In genomic region chr1:32761253-32761877, GRCh38 we compare ENCODE assay signal across 8 cellular contexts. TPM values are rescaled to one million over a fixed set of nuclear protein-coding genes. Genes with fewer than 3 reads are reported as not detected.
DNase-seq lines count a peak whose midpoint lies in the region; ATAC-seq and TF ChIP-seq lines count a peak whose summit lies in the region.
"Had no signal": no experiment of that assay in that cellular context is flagged by ENCODE, and none has a peak within 500 bp of the region (broad histone marks: within the 10 kb centered on the region; RNA-seq: fewer than 3 reads in every experiment).

No MANE protein-coding gene starts in this region.

- no peak for TF ChIP-seq CTCF in sigmoid colon (IDR thresholded peaks at IDR 0.05)

- no peaks in the 10 kb centered on the region for H3F3A ChIP-seq in GM23248 (ENCODE audit: insufficient read depth)

- no peaks in the 10 kb centered on the region for H4K20me1 ChIP-seq in GM23248 (ENCODE audit: insufficient read depth)

- H3K9me2 ChIP-seq in GM23248 (ENCODE audit: insufficient read depth), result no peaks in the 10 kb centered on the region

- no peaks in the 10 kb centered on the region for H3K36me3 ChIP-seq in GM23248 (ENCODE audit: low read depth)
- peaks cover 20% of the 10 kb centered on the region for H3K36me3 ChIP-seq in NT2/D1 (ENCODE audit: insufficient read depth, insufficient read length, low read length)
- no peaks in the 10 kb centered on the region for H3K36me3 ChIP-seq in sigmoid colon

- no peak overlapping the region for H3K9ac ChIP-seq in GM23248
- H3K9ac ChIP-seq in NT2/D1 (ENCODE audit: insufficient read length, low read depth), result peak overlapping the region; percentile 34

- peak; percentile 84 for DNase-seq in GM23248
- DNase-seq in NT2/D1 (ENCODE audit: low read depth, low spot score), result no peak
- DNase-seq in epithelial cell of prostate (ENCODE audit: low read depth, low spot score), result peak; percentile 90
- DNase-seq in sigmoid colon, result no peak
- no peak for DNase-seq in SHP77 (lab: John Stamatoyannopoulos, UW)
- DNase-seq in central memory CD4-positive, alpha-beta T cell, result no peak

- H3K4me1 ChIP-seq in GM23248 (ENCODE audit: insufficient read depth) (peaks cover 10% of the 10 kb centered on the region; the same call in 1 of the 2 replicates), NT2/D1 (ENCODE audit: insufficient read depth, insufficient read length) (peaks cover 47% of the 10 kb centered on the region), sigmoid colon (peaks cover 0 to 52% (median 34%) of the 10 kb centered on the region in 4 donors)

- no peaks in the 10 kb centered on the region for H3K9me3 ChIP-seq in GM23248 (ENCODE audit: low read depth)
- H3K9me3 ChIP-seq in NT2/D1 (ENCODE audit: insufficient read depth, low read length), result no peaks in the 10 kb centered on the region
- no peaks in the 10 kb centered on the region for H3K9me3 ChIP-seq in sigmoid colon

- H3K27me3 ChIP-seq in GM23248 (replicated peaks; ENCODE audit: insufficient read depth) (no peaks in the 10 kb centered on the region), NT2/D1 (ENCODE audit: insufficient read depth, insufficient read length) (no peaks in the 10 kb centered on the region), sigmoid colon (no peaks in the 10 kb centered on the region)

- no peak overlapping the region for H3K4me2 ChIP-seq in GM23248 (ENCODE audit: unreplicated experiment)

- H3K4me3 ChIP-seq in GM23248 (no peak overlapping the region), NT2/D1 (ENCODE audit: insufficient read length, low read depth) (no peak overlapping the region), sigmoid colon (no peak overlapping the region)

- no peak for TF ChIP-seq POLR2A in sigmoid colon (IDR thresholded peaks at IDR 0.05)

- H3K79me2 ChIP-seq in GM23248 (ENCODE audit: insufficient read depth), result no peaks in the 10 kb centered on the region

- no peak overlapping the region for H2AFZ ChIP-seq in GM23248

- 37 to 39% methylated on average over 10 of the region's 10 CpGs for WGBS in GM23248 (ENCODE audit: low coverage in 1 of 2, low lambda C conversion rate in 2 of 2, missing lambda C conversion rate in 2 of 2), 2 experiments
- 9 to 35% methylated on average over 10 of the region's 10 CpGs for WGBS in sigmoid colon, 2 donors

- no peak for TF ChIP-seq EP300 in sigmoid colon (IDR thresholded peaks at IDR 0.05)

- in situ Hi-C loops in GM23248 (cut with MboI), result no loop called here

- ATAC-seq in GM21381 (IDR thresholded peaks at IDR 0.05; ENCODE audit: unreplicated experiment), result no peak

- intact Hi-C loops in sigmoid colon (cut with DNase I), result no loop called here

- H3K27ac ChIP-seq in GM23248 (no peak overlapping the region), epithelial cell of prostate (peak overlapping the region; percentile 100), sigmoid colon (peak overlapping the region in 3 of 4 donors; percentile 31 to 80 (median 53))

RNA-seq across cellular contexts. Expression of gene YARS1, which starts 55.8 kb away (rescaled TPM):
- 125 and 135 TPM in 2 replicates for total RNA-seq in GM23248 (2014; rRNA removed; shearing (Covaris generic))
- polyA plus RNA-seq in GM23248 (2016; fragmentation: Nextera tagmentation; extraction: Ambion mirVana), result 179 and 185 TPM in 2 replicates
- 10 to 100 TPM; 29.6 to 46.8 (median 37.6) TPM for total RNA-seq in sigmoid colon
- polyA plus RNA-seq in sigmoid colon, result 10 to 100 TPM; 28.7 to 65.2 (median 33.6) TPM

RNA-seq across cellular contexts. Expression of gene S100PBP, which starts 56.1 kb away (rescaled TPM):
- 25.2 and 35.0 TPM in 2 replicates for total RNA-seq in GM23248 (2014; rRNA removed; shearing (Covaris generic))
- polyA plus RNA-seq in GM23248 (2016; fragmentation: Nextera tagmentation; extraction: Ambion mirVana) (12.1 and 15.7 TPM in 2 replicates), sigmoid colon (10 to 100 TPM in 2 of 3 donors, 1 to 10 TPM in 1; 3.2 to 12.7 (median 10.2) TPM)
- 10 to 100 TPM; 25.2 to 50.7 (median 28.9) TPM for total RNA-seq in sigmoid colon

RNA-seq across cellular contexts. Expression of gene SYNC, which starts 58.8 kb away (rescaled TPM):
- 103 and 112 TPM in 2 replicates for total RNA-seq in GM23248 (2014; rRNA removed; shearing (Covaris generic))
- polyA plus RNA-seq in GM23248 (2016; fragmentation: Nextera tagmentation; extraction: Ambion mirVana) (60.0 and 60.5 TPM in 2 replicates), sigmoid colon (10 to 100 TPM in 1 of 3 donors, 1 to 10 TPM in 2; 6.9 to 12.7 (median 9.6) TPM)
- 10 to 100 TPM; 22.5 to 87.5 (median 33.8) TPM for total RNA-seq in sigmoid colon
- total RNA-seq: T-helper 2 cell treated with Interferon-gamma antibody and Interleukin-4, amounts not matched to agents 100 ng/mL and 5 ng/mL, for 36 hours had no signal

Comparison
In these comparisons a context has a peak if more than half of its experiments do, and no peak if none do; other contexts are left out.
1. DNase-seq: peak in GM23248 (single experiment) and epithelial cell of prostate (single experiment); none in NT2/D1 (single experiment), sigmoid colon (single experiment), SHP77 (0 of 2) and central memory CD4-positive, alpha-beta T cell (single experiment).